22 cellular contexts compared by ENCODE assay signal in genomic region chr7:13953368-13953767, GRCh38.
"Had no signal": no experiment of that assay in that cellular context is flagged by ENCODE, and none has a peak within 500 bp of the region (broad histone marks: within the 10 kb centered on the region; RNA-seq: fewer than 3 reads in every experiment).

No MANE protein-coding gene starts in this region.

- H3K27me3 ChIP-seq: dorsolateral prefrontal cortex, left lung, spleen, suprapubic skin, tibial artery had no signal

- H3K4me1 ChIP-seq: left lung, suprapubic skin had no signal

- H3K4me3 ChIP-seq: coronary artery, dorsolateral prefrontal cortex, left lung, lung, mucosa of descending colon, spleen, suprapubic skin, tibial artery had no signal

- DNase-seq: activated CD4-positive, alpha-beta T cell treated with anti-CD3 and anti-CD28 coated beads for 36 hours; activated CD4-positive, CD25-positive, alpha-beta regulatory T cell; activated CD8-positive, alpha-beta memory T cell treated with anti-CD3 and anti-CD28 coated beads, Interleukin-2, amount 10 ng/mL, durations not matched to agents 7 days and 5 days; activated CD8-positive, alpha-beta T cell treated with anti-CD3 and anti-CD28 coated beads, Interleukin-2, amount 10 ng/mL, durations not matched to agents 7 days and 5 days; activated naive CD8-positive, alpha-beta T cell treated with anti-CD3 and anti-CD28 coated beads, Interleukin-2, amount 50 U/mL, for 24 hours; activated T-cell treated with anti-CD3 and anti-CD28 coated beads, Interleukin-2, amount 50 U/mL, for 48 hours; effector memory CD4-positive, alpha-beta T cell; foreskin fibroblast; head of caudate nucleus; hypothalamus; left lung; mucosa of descending colon; posterior cingulate gyrus; spleen; stimulated activated naive CD4-positive, alpha-beta T cell; T-helper 2 cell; tibial artery had no signal

- H3K9me3 ChIP-seq: left lung, mucosa of descending colon, spleen, suprapubic skin, tibial artery had no signal

- ATAC-seq: activated CD4-positive, alpha-beta T cell treated with anti-CD3 and anti-CD28 coated beads for 36 hours; activated CD8-positive, alpha-beta memory T cell treated with anti-CD3 and anti-CD28 coated beads, Interleukin-2, amount 10 ng/mL, durations not matched to agents 7 days and 5 days; activated CD8-positive, alpha-beta T cell treated with anti-CD3 and anti-CD28 coated beads, Interleukin-2, amount 10 ng/mL, durations not matched to agents 7 days and 5 days; activated naive CD8-positive, alpha-beta T cell treated with anti-CD3 and anti-CD28 coated beads, Interleukin-2, amount 50 U/mL, for 24 hours; left lung; mucosa of descending colon; natural killer cell treated with Interleukin-12 subunit alpha and Interleukin-12 subunit beta and Interleukin-15 and Interleukin-18, amount 100 ng/mL, for 72 hours had no signal

- H3K36me3 ChIP-seq: left lung, spleen, suprapubic skin, tibial artery had no signal

- H3K27ac ChIP-seq: coronary artery, left lung, spleen, suprapubic skin, tibial artery had no signal
